In the genomic region with DNA sequence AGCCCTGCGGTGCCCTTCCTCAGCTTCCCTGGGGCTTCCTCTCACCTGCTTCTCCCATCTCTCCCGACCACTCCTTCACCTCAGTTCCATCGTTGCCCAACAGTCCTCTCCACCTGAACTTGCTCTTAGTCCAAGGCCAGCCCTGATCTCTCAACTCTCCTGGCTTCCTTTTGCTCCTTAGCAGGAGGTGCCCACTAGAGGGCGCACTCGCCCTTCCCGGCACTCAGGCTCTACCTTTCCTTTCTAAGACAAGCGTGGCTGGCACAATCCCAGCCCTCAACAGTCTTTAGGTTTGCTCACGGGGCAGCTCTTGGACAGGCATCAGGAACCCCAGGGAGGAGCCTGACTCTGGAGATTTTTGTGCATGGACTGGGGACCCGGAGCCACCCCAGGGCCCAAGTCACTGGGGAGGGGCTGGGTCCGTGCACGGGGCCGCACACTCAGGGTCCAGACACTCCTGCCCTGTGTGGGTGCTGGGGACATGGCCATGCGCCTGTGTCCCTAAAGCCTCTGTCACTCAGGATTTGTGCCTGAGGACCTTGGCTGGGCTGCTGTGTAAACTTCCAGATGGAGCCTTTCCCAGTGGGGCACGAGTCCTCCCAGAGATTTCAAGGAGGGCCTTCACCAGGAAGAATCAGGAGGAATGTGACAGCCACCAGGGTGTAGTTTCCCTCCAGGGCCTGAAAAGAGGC, we compare ENCODE assay signal across 8 cellular contexts. TPM values are rescaled to one million over a fixed set of nuclear protein-coding genes. Genes with fewer than 3 reads are reported as not detected.
DNase-seq lines count a peak whose midpoint lies in the region; ATAC-seq and TF ChIP-seq lines count a peak whose summit lies in the region.

No MANE protein-coding gene starts in this region.

- H3K27me3 ChIP-seq in hepatocyte = no peaks in the 10 kb centered on the region

- WGBS in hepatocyte (ENCODE audit: low lambda C conversion rate, missing lambda C conversion rate) = 37% methylated on average over 14 of the region's 14 CpGs

- H3K4me1 ChIP-seq in hepatocyte (ENCODE audit: insufficient read depth) = no peaks in the 10 kb centered on the region

- H3K9me3 ChIP-seq in hepatocyte (ENCODE audit: low read depth) = no peaks in the 10 kb centered on the region

- no peak overlapping the region for H3K4me2 ChIP-seq in hepatocyte

- peak; percentile 30 for TF ChIP-seq CTCF in hepatocyte (IDR thresholded peaks at IDR 0.05; ENCODE audit: poor library complexity)

- H3K27ac ChIP-seq in hepatocyte = no peak overlapping the region

- no peaks in the 10 kb centered on the region for H3K36me3 Mint-ChIP-seq in activated naive CD4-positive, alpha-beta T cell treated with anti-CD3 and anti-CD28 coated beads, Interleukin-2, amount 50 U/mL, for 72 hours

- H3K27ac Mint-ChIP-seq in activated naive CD4-positive, alpha-beta T cell treated with anti-CD3 and anti-CD28 coated beads, Interleukin-2, amount 50 U/mL, for 72 hours = peak overlapping the region in 1 of 2 donors; percentile 64

- H3K4me3 ChIP-seq in hepatocyte = no peak overlapping the region

- no peaks in the 10 kb centered on the region for H3K36me3 ChIP-seq in hepatocyte (replicated peaks; ENCODE audit: insufficient read depth, low read depth)

- no peaks in the 10 kb centered on the region for H3K9me3 Mint-ChIP-seq in activated naive CD4-positive, alpha-beta T cell treated with anti-CD3 and anti-CD28 coated beads, Interleukin-2, amount 50 U/mL, for 72 hours

- DNase-seq in DMS 273 treated with DMSO at 0.1 percent for 48 hours (lab: John Stamatoyannopoulos, UW) (peak; percentile 4), HT1080 (ENCODE audit: low read depth) (peak; percentile 39), RPMI8226 (peak; percentile 60), hepatocyte (ENCODE audit: low spot score) (peak; percentile 50)
- peak in 1 of 2 donors; percentile 76 for DNase-seq in activated naive CD4-positive, alpha-beta T cell treated with anti-CD3 and anti-CD28 coated beads, Interleukin-2, amount 50 U/mL, for 72 hours (ENCODE audit: low spot score in 2 of 2)
- DNase-seq in stimulated activated CD4-positive, alpha-beta T cell treated with anti-CD3 and anti-CD28 coated beads, Interleukin-1b, Interleukin-23, amount 100 ng/mL, for 4 hours (ENCODE audit: low read depth in 2 of 2) = peak; percentile 23 to 49

- H3K79me2 ChIP-seq in hepatocyte = no peaks in the 10 kb centered on the region

- H2AFZ ChIP-seq in hepatocyte = no peak overlapping the region

- no peaks in the 10 kb centered on the region for H3K9me2 ChIP-seq in hepatocyte (replicated peaks; ENCODE audit: insufficient read depth)

- H4K20me1 ChIP-seq in hepatocyte (ENCODE audit: insufficient read depth, poor library complexity, severe bottlenecking) = no peaks in the 10 kb centered on the region

- peak; percentile 67 to 73 for ATAC-seq in activated naive CD4-positive, alpha-beta T cell treated with anti-CD3 and anti-CD28 coated beads, Interleukin-2, amount 50 U/mL, for 72 hours
- ATAC-seq in HG03432 (IDR thresholded peaks at IDR 0.05; ENCODE audit: unreplicated experiment) (no peak), GM19463 (IDR thresholded peaks at IDR 0.05; ENCODE audit: unreplicated experiment) (no peak)

RNA-seq across cellular contexts. Expression of a gene that starts 12.1 kb away (rescaled TPM):
- total RNA-seq in HT1080 (2014; rRNA removed; shearing (Covaris generic)) = not detected in 2 replicates
- polyA plus RNA-seq in HT1080 (2015; cell fraction: cytosol; rRNA removed) = not detected in 2 replicates
- not detected in 2 replicates for polyA plus RNA-seq in HT1080 (2015; cell fraction: nucleus; rRNA removed)
- not detected for total RNA-seq in activated naive CD4-positive, alpha-beta T cell treated with anti-CD3 and anti-CD28 coated beads, Interleukin-2, amount 50 U/mL, for 72 hours
- 0.08 TPM in 1 of 2 replicates, not detected in the other for total RNA-seq in hepatocyte
- polyA plus RNA-seq in hepatocyte = not detected in 2 replicates

Comparison
In these comparisons a context has a peak if more than half of its experiments do, and no peak if none do; other contexts are left out.
1. ATAC-seq: peak in activated naive CD4-positive, alpha-beta T cell treated with anti-CD3 and anti-CD28 coated beads, Interleukin-2, amount 50 U/mL, for 72 hours (2 of 2); none in HG03432 (single experiment) and GM19463 (single experiment).